In the genomic region with DNA sequence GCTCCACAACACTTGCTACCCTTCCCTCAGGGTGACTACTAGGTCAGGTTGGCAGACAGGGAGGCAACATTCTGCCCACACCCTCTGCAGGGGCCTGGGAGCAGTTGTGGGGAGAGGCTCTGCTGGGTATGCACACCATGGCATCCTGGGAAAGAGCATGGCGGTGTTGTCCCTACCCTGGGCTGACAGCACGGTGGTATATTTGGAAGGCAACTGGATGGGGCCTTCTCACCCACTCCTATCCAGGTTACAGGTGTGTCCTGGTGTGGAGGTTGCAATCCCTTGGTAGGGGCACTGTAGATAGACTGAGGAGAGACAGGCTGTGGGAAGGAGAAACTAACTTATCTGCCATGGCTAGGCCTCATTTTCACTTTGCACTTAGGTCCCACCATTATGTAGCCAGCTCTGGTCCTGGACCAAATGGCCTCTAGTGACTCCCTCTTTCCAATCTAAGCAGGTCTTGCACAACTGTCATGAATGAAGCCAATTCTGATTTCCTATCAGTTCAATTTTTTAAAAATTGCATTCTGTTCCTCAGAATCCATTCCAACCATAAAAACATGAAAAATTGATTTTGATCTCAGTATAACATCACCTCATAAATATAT, we compare ENCODE assay signal across 15 cellular contexts. TPM values are rescaled to one million over a fixed set of nuclear protein-coding genes. Genes with fewer than 3 reads are reported as not detected.
A peak's percentile ranks its signal among the peaks of the same experiment; 100 is the strongest.
DNase-seq lines count a peak whose midpoint lies in the region; FAIRE-seq and TF ChIP-seq lines count a peak whose summit lies in the region.
"Had no signal": no experiment of that assay in that cellular context is flagged by ENCODE, and none has a peak within 500 bp of the region (broad histone marks: within the 10 kb centered on the region; RNA-seq: fewer than 3 reads in every experiment).

No MANE protein-coding gene starts in this region.

- no peaks in the 10 kb centered on the region for H3K36me3 Mint-ChIP-seq in MCF 10A (ENCODE audit: insufficient read depth, unreplicated experiment)
- peaks cover 3% of the 10 kb centered on the region for H3K36me3 Mint-ChIP-seq in astrocyte (ENCODE audit: low read depth, unreplicated experiment)
- peaks cover 5% of the 10 kb centered on the region for H3K36me3 Mint-ChIP-seq in Calu3 (ENCODE audit: insufficient read depth, unreplicated experiment)

- H3K27me3 Mint-ChIP-seq in MCF 10A (ENCODE audit: insufficient read depth, unreplicated experiment) (no peaks in the 10 kb centered on the region), astrocyte (ENCODE audit: low read depth, unreplicated experiment) (no peaks in the 10 kb centered on the region), Calu3 (ENCODE audit: unreplicated experiment) (no peaks in the 10 kb centered on the region)
- H3K27me3 Mint-ChIP-seq: activated naive CD8-positive, alpha-beta T cell treated with anti-CD3 and anti-CD28 coated beads, Interleukin-2, amount 50 U/mL, for 24 hours had no signal

- BruUV-seq in MCF 10A (replicated peaks; lab: Mats Ljungman, UMichigan): no TSS peak
- no TSS peak for BruUV-seq in Calu3 (replicated peaks; lab: Mats Ljungman, UMichigan)

- no peaks in the 10 kb centered on the region for H3K9me3 Mint-ChIP-seq in MCF 10A (ENCODE audit: unreplicated experiment)
- peaks cover 3% of the 10 kb centered on the region for H3K9me3 Mint-ChIP-seq in astrocyte (ENCODE audit: unreplicated experiment)
- peaks cover 5% of the 10 kb centered on the region for H3K9me3 Mint-ChIP-seq in Calu3 (ENCODE audit: low read depth, unreplicated experiment)
- H3K9me3 Mint-ChIP-seq: activated naive CD8-positive, alpha-beta T cell treated with anti-CD3 and anti-CD28 coated beads, Interleukin-2, amount 50 U/mL, for 24 hours had no signal

- H3K27ac Mint-ChIP-seq in MCF 10A (ENCODE audit: low read depth, unreplicated experiment) (peak overlapping the region; percentile 73), astrocyte (ENCODE audit: unreplicated experiment) (no peak overlapping the region), Calu3 (ENCODE audit: unreplicated experiment) (no peak overlapping the region)

- H3K27ac ChIP-seq in breast epithelium: no peak overlapping the region
- peak overlapping the region; percentile 98 for H3K27ac ChIP-seq in astrocyte (ENCODE audit: low read depth, low read length)
- peak overlapping the region; percentile 82 for H3K27ac ChIP-seq in muscle layer of duodenum (ENCODE audit: low read length)
- H3K27ac ChIP-seq in tibial artery: peak overlapping the region; percentile 25 to 77

- no peaks in the 10 kb centered on the region for H3K36me3 ChIP-seq in breast epithelium
- H3K36me3 ChIP-seq in astrocyte (ENCODE audit: insufficient read depth, low read length): no peaks in the 10 kb centered on the region
- H3K36me3 ChIP-seq in muscle layer of duodenum (ENCODE audit: control insufficient read depth in 1 of 2, insufficient read depth in 2 of 2, low read length in 2 of 2): no peaks in the 10 kb centered on the region
- H3K36me3 ChIP-seq in tibial artery: no peaks in the 10 kb centered on the region

- no peak overlapping the region for H2AFZ ChIP-seq in astrocyte (ENCODE audit: low read depth, low read length)

- H3K9ac ChIP-seq in astrocyte (ENCODE audit: low read length): no peak overlapping the region

- intact Hi-C loops in MCF 10A (cut with micrococcal nuclease): loop anchor here (10.0 kb wide), 1 partner anchor 80 kb away; no protein-coding TSS in a partner anchor
- intact Hi-C loops in breast epithelium (cut with DNase I; ENCODE audit: low total_unique reads): no loop called here
- intact Hi-C loops in tibial artery (cut with DNase I; ENCODE audit: low total_unique reads): no loop called here
- intact Hi-C loops in Calu3 (cut with micrococcal nuclease; ENCODE audit: unreplicated experiment): loop anchor here (5.0 to 10.0 kb wide), 2 partner anchors 78 to 320 kb away; no protein-coding TSS in a partner anchor

- DNase-seq in MCF 10A (ENCODE audit: unreplicated experiment): no peak
- no peak for DNase-seq in breast epithelium (ENCODE audit: low spot score in 2 of 2)
- no peak for DNase-seq in astrocyte (ENCODE audit: low read depth)
- DNase-seq in tibial artery: no peak
- no peak for DNase-seq in Calu3
- DNase-seq in amniotic stem cell (lab: John Stamatoyannopoulos, UW): no peak
- no peak for DNase-seq in NCI-H510A (lab: John Stamatoyannopoulos, UW)
- DNase-seq: activated CD8-positive, alpha-beta memory T cell treated with anti-CD3 and anti-CD28 coated beads, Interleukin-2, amount 50 U/mL, for 48 hours; activated naive CD8-positive, alpha-beta T cell treated with anti-CD3 and anti-CD28 coated beads, Interleukin-2, amount 50 U/mL, for 24 hours; GDM1; H7; NCI-H187; NCI-H526; stimulated activated CD4-positive, alpha-beta T cell treated with anti-CD3 and anti-CD28 coated beads, Interleukin-4, amount 100 ng/mL, for 4 hours had no signal

- no peak for TF ChIP-seq CTCF in MCF 10A (IDR thresholded peaks at IDR 0.05; ENCODE audit: unreplicated experiment)
- TF ChIP-seq CTCF in breast epithelium (IDR thresholded peaks at IDR 0.05): no peak
- TF ChIP-seq CTCF in astrocyte (IDR thresholded peaks at IDR 0.05; ENCODE audit: insufficient read depth, low read depth, low read length): no peak
- TF ChIP-seq CTCF in tibial artery (IDR thresholded peaks at IDR 0.05): no peak
- TF ChIP-seq CTCF in Calu3 (IDR thresholded peaks at IDR 0.05; ENCODE audit: unreplicated experiment): no peak

- H3K9me3 ChIP-seq in breast epithelium (no peaks in the 10 kb centered on the region), astrocyte (ENCODE audit: insufficient read depth, low read depth, low read length) (no peaks in the 10 kb centered on the region), muscle layer of duodenum (ENCODE audit: control insufficient read depth in 1 of 2, low read length in 2 of 2) (no peaks in the 10 kb centered on the region), tibial artery (no peaks in the 10 kb centered on the region)

- H3K4me2 ChIP-seq in astrocyte (ENCODE audit: low read length): no peak overlapping the region

- peaks cover 5% of the 10 kb centered on the region in 2 donors for H3K4me1 ChIP-seq in breast epithelium
- H3K4me1 ChIP-seq in astrocyte (ENCODE audit: insufficient read depth, low read length): peaks cover 31% of the 10 kb centered on the region
- peaks cover 30 to 33% of the 10 kb centered on the region in 2 donors for H3K4me1 ChIP-seq in muscle layer of duodenum (ENCODE audit: control insufficient read depth in 1 of 2, insufficient read depth in 2 of 2, low read length in 2 of 2)
- H3K4me1 ChIP-seq in tibial artery: peaks cover 0 to 63% (median 31%) of the 10 kb centered on the region in 4 donors

- H3K4me3 Mint-ChIP-seq in MCF 10A (ENCODE audit: unreplicated experiment) (no peak overlapping the region), astrocyte (ENCODE audit: unreplicated experiment) (no peak overlapping the region), Calu3 (ENCODE audit: low read depth, unreplicated experiment) (no peak overlapping the region)

- POLR2A ChIA-PET in MCF 10A (lab: Yijun Ruan, JAX): interaction anchor here (1.0 to 3.7 kb wide), 4 partner anchors 10 to 59 kb away, joined by 3 to 20 read pairs (median 4); no protein-coding TSS in a partner anchor

- no peaks in the 10 kb centered on the region for H3K79me2 ChIP-seq in astrocyte (ENCODE audit: insufficient read depth, low read length)

- CTCF ChIA-PET in MCF 10A (lab: Yijun Ruan, JAX): no interaction called here
- CTCF ChIA-PET in Calu3 (lab: Charles Lee): no interaction called here

- H3K4me1 Mint-ChIP-seq in MCF 10A (ENCODE audit: insufficient read depth, unreplicated experiment) (peaks cover 46% of the 10 kb centered on the region), astrocyte (ENCODE audit: low read depth, unreplicated experiment) (peaks cover 33% of the 10 kb centered on the region), Calu3 (ENCODE audit: low read depth, unreplicated experiment) (peaks cover 40% of the 10 kb centered on the region)

- H4K20me1 ChIP-seq in astrocyte (ENCODE audit: insufficient read depth, low read length): no peaks in the 10 kb centered on the region

- TF ChIP-seq POLR2A in breast epithelium (IDR thresholded peaks at IDR 0.05): no peak

- FAIRE-seq in astrocyte (lab: Jason Lieb, UNC): no peak

- H3K27me3 ChIP-seq in breast epithelium (no peaks in the 10 kb centered on the region), astrocyte (ENCODE audit: insufficient read depth, low read length) (no peaks in the 10 kb centered on the region), muscle layer of duodenum (ENCODE audit: low read depth, low read length) (no peaks in the 10 kb centered on the region), tibial artery (no peaks in the 10 kb centered on the region)

- H3K4me3 ChIP-seq in breast epithelium (no peak overlapping the region), astrocyte (ENCODE audit: insufficient read depth, low read depth, low read length) (no peak overlapping the region), muscle layer of duodenum (ENCODE audit: low read depth in 1 of 2, low read length in 2 of 2) (no peak overlapping the region), tibial artery (no peak overlapping the region)

RNA-seq across cellular contexts. Expression of a gene that starts 54.0 kb away (rescaled TPM):
- total RNA-seq in MCF 10A (2022) (323 and 446 TPM in 2 replicates), breast epithelium (100 to 1,000 TPM; 255 to 348 (median 269) TPM), astrocyte (148 and 154 TPM in 2 replicates), Calu3 (2022) (1,189 and 1,365 TPM in 2 replicates)

Comparison
In these comparisons a context has a peak if more than half of its experiments do, and no peak if none do; other contexts are left out.
1. intact Hi-C loops: an anchor here in MCF 10A (10.0 kb wide) and Calu3 (5.0 to 10.0 kb wide); none called in breast epithelium and tibial artery.
2. H3K27ac ChIP-seq: peak in astrocyte (single experiment), muscle layer of duodenum (single experiment) and tibial artery (2 of 2); none in breast epithelium (0 of 2).